Comparison of ENCODE assay signal across 19 cellular contexts in genomic region chr1:181144238-181144637, GRCh38. TPM values are rescaled to one million over a fixed set of nuclear protein-coding genes. Genes with fewer than 3 reads are reported as not detected.
DNase-seq lines count a peak whose midpoint lies in the region; ATAC-seq, FAIRE-seq and TF ChIP-seq lines count a peak whose summit lies in the region.
"Had no signal": no experiment of that assay in that cellular context is flagged by ENCODE, and none has a peak within 500 bp of the region (broad histone marks: within the 10 kb centered on the region; RNA-seq: fewer than 3 reads in every experiment).

No MANE protein-coding gene starts in this region.

- in situ Hi-C loops in K562 (cut with MboI) = loop anchor here (5.0 kb wide), 3 partner anchors 62 to 642 kb away; partner anchors contain the start of gene ACBD6

- TF ChIP-seq EP300 in K562 (IDR thresholded peaks at IDR 0.05; ENCODE audit: low read length) = no peak

- no peak overlapping the region for H3K9ac ChIP-seq in Loucy (ENCODE audit: low read depth, low read length, poor library complexity, severe bottlenecking)
- no peak overlapping the region for H3K9ac ChIP-seq in K562 (ENCODE audit: insufficient read depth in 1 of 2, low read depth in 2 of 2, low read length in 2 of 2)

- no peaks in the 10 kb centered on the region for H3K9me3 ChIP-seq in Loucy (ENCODE audit: insufficient read depth, low read depth, low read length)
- no peaks in the 10 kb centered on the region for H3K9me3 ChIP-seq in K562 (replicated peaks; ENCODE audit: control insufficient read depth, insufficient read depth, low read depth, low read length)
- H3K9me3 ChIP-seq in uterus = no peaks in the 10 kb centered on the region
- H3K9me3 ChIP-seq in tibial artery = no peaks in the 10 kb centered on the region
- H3K9me3 ChIP-seq: Caco-2 had no signal

- H2AFZ ChIP-seq in Loucy (ENCODE audit: low read length) = 0 out of 2 replicates have a peak overlapping the region, but pooled peaks have one; percentile 53
- no peak overlapping the region for H2AFZ ChIP-seq in K562 (ENCODE audit: low read depth, low read length)

- TF ChIP-seq CTCF in Loucy (conservative IDR thresholded peaks at IDR 0.05; ENCODE audit: low read length) (no peak), K562 (IDR thresholded peaks at IDR 0.05 in 2 of 3, conservative IDR thresholded peaks at IDR 0.05 in 1 of 3; ENCODE audit: insufficient read depth in 2 of 3, low read depth in 1 of 3, low read length in 3 of 3) (no peak), uterus (IDR thresholded peaks at IDR 0.05) (no peak), tibial artery (IDR thresholded peaks at IDR 0.05) (no peak)

- POLR2A ChIA-PET in K562 (lab: Yijun Ruan, JAX) = interaction anchor here (0.6 to 5.6 kb wide), 5 partner anchors 9 to 780 kb away, joined by 3 to 52 read pairs (median 3); no protein-coding TSS in a partner anchor

- no peak for TF ChIP-seq RAD21 in K562 (CRISPR knock-in tag; conservative IDR thresholded peaks at IDR 0.05 in 1 of 2, IDR thresholded peaks at IDR 0.05 in 1 of 2)

- H3K27me3 ChIP-seq in Loucy (ENCODE audit: insufficient read depth, low read length, poor library complexity, severe bottlenecking) = no peaks in the 10 kb centered on the region
- no peaks in the 10 kb centered on the region for H3K27me3 ChIP-seq in K562 (ENCODE audit: control insufficient read depth in 2 of 2, insufficient read depth in 2 of 2, low read length in 2 of 2)
- no peaks in the 10 kb centered on the region for H3K27me3 ChIP-seq in uterus
- no peaks in the 10 kb centered on the region for H3K27me3 ChIP-seq in tibial artery

- H3K4me2 ChIP-seq in Loucy (ENCODE audit: low read depth, low read length, poor library complexity, severe bottlenecking) (no peak overlapping the region), K562 (ENCODE audit: insufficient read depth, low read length) (no peak overlapping the region)
- H3K4me2 ChIP-seq: A549 had no signal

- H4K20me1 ChIP-seq in Loucy (ENCODE audit: insufficient read depth, low read length, poor library complexity, severe bottlenecking) (no peaks in the 10 kb centered on the region), K562 (replicated peaks; ENCODE audit: control insufficient read depth, insufficient read depth, low read length) (no peaks in the 10 kb centered on the region)

- peaks cover 47% of the 10 kb centered on the region for H3K4me1 ChIP-seq in Loucy (ENCODE audit: insufficient read depth, low read length, poor library complexity, severe bottlenecking)
- peaks cover 19 to 28% of the 10 kb centered on the region in 2 experiments for H3K4me1 ChIP-seq in K562 (replicated peaks in 1 of 2; ENCODE audit: control insufficient read depth in 2 of 2, insufficient read depth in 2 of 2, low read length in 2 of 2)
- H3K4me1 ChIP-seq in uterus = peaks cover 4 to 18% of the 10 kb centered on the region in 2 donors
- H3K4me1 ChIP-seq in tibial artery = peaks cover 0 to 32% (median 20%) of the 10 kb centered on the region in 4 donors
- H3K4me1 ChIP-seq: Caco-2 had no signal

- WGBS in K562 (ENCODE audit: insufficient coverage, low coverage, missing lambda C conversion rate) = 4% methylated on average over 3 of the region's 3 CpGs

- no peaks in the 10 kb centered on the region for H3K79me2 ChIP-seq in Loucy (ENCODE audit: insufficient read depth, low read length)
- no peaks in the 10 kb centered on the region for H3K79me2 ChIP-seq in K562 (ENCODE audit: control insufficient read depth, insufficient read depth, low read length)

- H3K4me3 ChIP-seq in Loucy (ENCODE audit: low read length, poor library complexity, severe bottlenecking) (no peak overlapping the region), K562 (no peak overlapping the region), uterus (no peak overlapping the region), tibial artery (no peak overlapping the region)
- H3K4me3 ChIP-seq: A549 had no signal

- 0 out of 2 replicates have a peak, but pooled peaks cover 3% of the 10 kb centered on the region for H3F3A ChIP-seq in Loucy (ENCODE audit: low read depth)

- BruUV-seq in K562 (replicated peaks; lab: Mats Ljungman, UMichigan) = no TSS peak

- no peaks in the 10 kb centered on the region for H3K9me2 ChIP-seq in Loucy (replicated peaks; ENCODE audit: low read depth, low read length)

- DNase-seq in NCI-H748 (lab: John Stamatoyannopoulos, UW; ENCODE audit: unreplicated experiment) (peak; percentile 6), NCI-H748 treated with DMSO at 0.1 percent for 48 hours (lab: John Stamatoyannopoulos, UW) (no peak), K562 (ENCODE audit: extremely low read depth in 1 of 4, low spot score in 3 of 4) (no peak), uterus (no peak), globus pallidus (ENCODE audit: low spot score) (no peak), tibial artery (no peak)
- DNase-seq: AML-193; Caco-2; CD4-positive, alpha-beta T cell; H9 had no signal

- no peak for ATAC-seq in K562
- ATAC-seq: A549 had no signal

- no peak overlapping the region for H3K27ac ChIP-seq in K562 (ENCODE audit: extremely low read depth, low read depth, low read length)
- H3K27ac ChIP-seq in uterus = peak overlapping the region; percentile 93 to 94
- H3K27ac ChIP-seq in tibial artery = no peak overlapping the region
- H3K27ac ChIP-seq: 22Rv1, C4-2B had no signal

- H3K36me3 ChIP-seq in Loucy (ENCODE audit: insufficient read depth, low read length) (no peaks in the 10 kb centered on the region), K562 (ENCODE audit: control insufficient read depth, insufficient read depth, low read length) (no peaks in the 10 kb centered on the region), uterus (no peaks in the 10 kb centered on the region), tibial artery (no peaks in the 10 kb centered on the region)

- CTCF ChIA-PET in K562 (lab: Yijun Ruan, JAX; ENCODE audit: low intra/inter-chr PET ratio) = no interaction called here

- H3K9me1 ChIP-seq in K562 (ENCODE audit: control insufficient read depth, insufficient read depth, low read length) = no peaks in the 10 kb centered on the region

- no peak for FAIRE-seq in K562 (lab: Jason Lieb, UNC)
- FAIRE-seq: A549, D721Med, G401.6, GM12891, GM19239, H1 had no signal

- no peak for TF ChIP-seq POLR2A in K562 (conservative IDR thresholded peaks at IDR 0.05)
- TF ChIP-seq POLR2A in uterus (IDR thresholded peaks at IDR 0.05) = no peak

- intact Hi-C loops in K562 (cut with micrococcal nuclease) = loop anchor here (5.0 kb wide), 1 partner anchor 627 kb away; no protein-coding TSS in a partner anchor
- intact Hi-C loops in uterus (cut with DNase I; ENCODE audit: low total_unique reads) = loop anchor here (5.0 kb wide), 1 partner anchor 122 kb away; the partner anchor contains the start of gene STX6
- intact Hi-C loops in tibial artery (cut with DNase I; ENCODE audit: low total_unique reads) = loop anchor here (5.0 kb wide), 2 partner anchors 57 to 107 kb away; partner anchors contain the start of gene IER5

TF ChIP-seq in K562, 482 proteins besides CTCF, POLR2A, EP300 and RAD21 (continues in another document):
- no peak for TF ChIP-seq ZNF77 (CRISPR knock-in tag; IDR thresholded peaks at IDR 0.05)

RNA-seq across cellular contexts. Expression of gene IER5, which starts 55.7 kb away (rescaled TPM):
- total RNA-seq in K562 (2011; cell fraction: chromatin; rRNA removed; ENCODE audit: low replicate concordance) = 21.5 and 24.6 TPM in 2 replicates
- 27.5 and 31.9 TPM in 2 replicates for total RNA-seq in K562 (2011; cell fraction: nucleolus; rRNA removed)
- 26.3 and 27.0 TPM in 2 replicates for total RNA-seq in K562 (2011; cell fraction: nucleoplasm; rRNA removed)
- 32.1 and 33.1 TPM in 2 replicates for total RNA-seq in K562 (2014; rRNA removed)
- 9.9 and 10.9 TPM in 2 replicates for total RNA-seq in K562 (2014; rRNA removed; fragmentation: Illumina TruSeq; extraction: Trizol)
- 14.1 and 14.6 TPM in 2 replicates for total RNA-seq in K562 (2015; rRNA removed; fragmentation: Illumina TruSeq; extraction: Trizol)
- 29.8 and 30.4 TPM in 2 replicates for total RNA-seq in K562 (2021)
- 11.5 and 13.9 TPM in 2 replicates for polyA plus RNA-seq in K562 (2011; rRNA removed)
- 9.5 and 16.6 TPM in 2 replicates for polyA plus RNA-seq in K562 (2011; cell fraction: cytosol; rRNA removed)
- 19.1 and 21.0 TPM in 2 replicates for polyA plus RNA-seq in K562 (2011; cell fraction: nucleus; rRNA removed)
- polyA plus RNA-seq in K562 (2012) = 18.7 and 22.8 TPM in 2 replicates
- 12.0 and 12.6 TPM in 2 replicates for polyA plus RNA-seq in K562 (2014; fragmentation: Illumina TruSeq; extraction: Trizol)
- polyA plus RNA-seq in K562 (2014; fragmentation: Nextera tagmentation; extraction: Ambion mirVana) = 1 to 10 TPM; 2.4 to 2.5 TPM
- 25.0 and 25.7 TPM in 2 replicates for polyA plus RNA-seq in K562 (2014; rRNA removed)
- polyA minus RNA-seq in K562 (2011; rRNA and poly(A)+ RNA removed) = 10.3 and 13.4 TPM in 2 replicates
- polyA minus RNA-seq in K562 (2011; cell fraction: cytosol; rRNA and poly(A)+ RNA removed) = 12.1 and 13.3 TPM in 2 replicates
- polyA minus RNA-seq in K562 (2011; cell fraction: nucleus; rRNA and poly(A)+ RNA removed) = 21.1 and 33.3 TPM in 2 replicates
- total RNA-seq in uterus = 10 to 100 TPM; 19.4 to 34.8 (median 24.2) TPM

Comparison
In these comparisons a context has a peak if more than half of its experiments do, and no peak if none do; other contexts are left out.
1. H3K27ac ChIP-seq: peak in uterus (2 of 2); none in K562 (single experiment) and tibial artery (0 of 2).